In the genomic region with DNA sequence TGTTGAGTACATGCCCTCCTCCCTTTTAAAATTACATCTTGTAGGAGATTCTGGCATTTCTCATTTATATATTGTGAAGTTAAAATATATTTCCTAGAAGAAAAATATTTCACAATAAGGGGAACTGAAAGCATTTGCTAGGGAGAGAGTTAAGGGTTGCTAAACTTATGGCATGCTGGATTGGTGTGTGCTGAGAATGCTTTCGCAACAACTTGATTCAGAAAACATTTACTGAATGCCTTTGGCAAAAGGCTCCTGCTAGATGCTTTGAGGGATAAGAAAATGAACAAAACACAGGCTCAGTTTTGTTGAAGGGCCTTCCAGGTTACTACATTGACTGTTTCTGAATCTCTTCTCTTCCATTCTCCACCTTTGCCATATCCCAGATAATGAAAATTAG, we compare ENCODE assay signal across 10 cellular contexts.
DNase-seq lines count a peak whose midpoint lies in the region; ATAC-seq lines count a peak whose summit lies in the region.
"Had no signal": no experiment of that assay in that cellular context is flagged by ENCODE, and none has a peak within 500 bp of the region (broad histone marks: within the 10 kb centered on the region; RNA-seq: fewer than 3 reads in every experiment).

No MANE protein-coding gene starts in this region.

- peak overlapping the region; percentile 53 for H3K27ac ChIP-seq in caudate nucleus (ENCODE audit: low read depth, low read length)

- ATAC-seq in Right ventricle myocardium inferior: peak; percentile 75
- ATAC-seq in HG03354 (IDR thresholded peaks at IDR 0.05; ENCODE audit: poor library complexity, severe bottlenecking, unreplicated experiment): no peak
- no peak for ATAC-seq in HG02840 (IDR thresholded peaks at IDR 0.05; ENCODE audit: low FRiP score, unreplicated experiment)

- in situ Hi-C loops in G401 (cut with HindIII; ENCODE audit: low sequenced_read_pairs): no loop called here

- intact Hi-C loops in Right ventricle myocardium inferior (cut with DNase I): loop anchor here (10.0 kb wide), 2 partner anchors 47 to 63 kb away; no protein-coding TSS in a partner anchor
- intact Hi-C loops in cardiac septum (cut with DNase I): no loop called here

- DNase-seq in Right ventricle myocardium inferior (ENCODE audit: missing footprints): no peak
- no peak for DNase-seq in cardiac septum (ENCODE audit: low spot score)
- DNase-seq in caudate nucleus (lab: John Stamatoyannopoulos, UW): peak in 1 of 61 donors; percentile 11
- peak; percentile 72 for DNase-seq in medulla oblongata (ENCODE audit: extremely low spot score)
- no peak for DNase-seq in G401 (ENCODE audit: low spot score)
- no peak for DNase-seq in HUDEP-2 (lab: John Stamatoyannopoulos, UW; ENCODE audit: unreplicated experiment in 76 of 76)
- DNase-seq: 8988T, NCI-H1436 treated with DMSO at 0.1 percent for 48 hours had no signal
